9 cellular contexts compared by ENCODE assay signal in the genomic region with DNA sequence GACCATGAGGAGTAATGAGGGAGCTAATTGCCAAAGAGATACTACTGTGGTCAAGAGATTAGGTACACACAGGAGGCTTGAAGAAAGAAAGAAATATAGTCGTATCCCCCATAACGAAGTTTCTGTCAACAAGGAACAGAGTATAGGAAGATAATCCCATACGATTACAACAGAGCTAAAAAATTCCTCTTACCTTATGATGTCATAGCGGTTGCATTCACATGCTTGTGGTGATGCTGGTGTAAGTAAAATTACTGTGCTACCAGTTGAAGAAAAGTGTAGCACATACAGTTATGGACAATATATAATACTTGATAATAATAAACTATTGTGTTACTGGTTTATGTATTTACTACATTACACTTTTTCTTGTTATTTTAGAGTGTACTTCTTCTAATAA.
"Had no signal": no experiment of that assay in that cellular context is flagged by ENCODE, and none has a peak within 500 bp of the region (broad histone marks: within the 10 kb centered on the region; RNA-seq: fewer than 3 reads in every experiment).

No MANE protein-coding gene starts in this region.

- DNase-seq: GM23248, H9, HCEC 1CT, IMR-90, KG1 had no signal

- H2AFZ ChIP-seq: GM23248 had no signal

- H3K9ac ChIP-seq: GM23248 had no signal

- H3K4me3 ChIP-seq: GM23248, K562 had no signal

- H3K27ac ChIP-seq: GM23248, HL-60 had no signal

- FAIRE-seq: H1, H54, K562 had no signal

- ATAC-seq: K562 had no signal
